ENCODE assay signal across 25 cellular contexts in the genomic region with DNA sequence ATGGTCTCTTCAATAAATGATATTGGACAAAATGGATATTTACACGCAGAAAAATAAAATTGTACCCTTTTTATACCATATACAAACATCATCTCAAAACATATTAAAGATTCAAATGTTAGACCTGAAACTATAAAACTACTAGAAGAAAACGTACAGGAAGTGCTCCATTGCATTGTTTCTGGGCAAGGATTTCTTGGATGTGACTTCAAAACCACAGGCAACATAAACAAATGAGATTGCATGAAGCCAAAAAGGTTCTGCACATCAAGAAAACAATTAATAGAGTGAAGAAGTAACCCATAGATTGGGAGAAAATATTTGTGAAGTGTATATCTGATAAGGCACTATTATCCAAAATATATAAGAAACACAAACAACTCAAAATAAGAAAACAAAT.
"Had no signal": no experiment of that assay in that cellular context is flagged by ENCODE, and none has a peak within 500 bp of the region (broad histone marks: within the 10 kb centered on the region; RNA-seq: fewer than 3 reads in every experiment).

No MANE protein-coding gene starts in this region.

- ATAC-seq: activated CD8-positive, alpha-beta memory T cell treated with anti-CD3 and anti-CD28 coated beads, Interleukin-2, amount 10 ng/mL, durations not matched to agents 7 days and 5 days; activated naive CD4-positive, alpha-beta T cell treated with anti-CD3 and anti-CD28 coated beads, Interleukin-2, amount 50 U/mL, for 72 hours; activated naive CD8-positive, alpha-beta T cell treated with anti-CD3 and anti-CD28 coated beads, Interleukin-2, amount 50 U/mL, for 24 hours; WTC11 had no signal

- H3K36me3 ChIP-seq: ascending aorta, Peyer's patch, SJSA1 had no signal

- H3K27ac ChIP-seq: ascending aorta, Peyer's patch, RWPE1, SJSA1 had no signal

- H3K4me3 ChIP-seq: ascending aorta, Peyer's patch, SJSA1 had no signal

- DNase-seq: activated CD4-positive, alpha-beta T cell treated with anti-CD3 and anti-CD28 coated beads, Interleukin-2, amount 10 ng/mL, durations not matched to agents 24 days and 14 days; activated CD4-positive, alpha-beta T cell treated with anti-CD3 and anti-CD28 coated beads, Interleukin-2, amount 50 U/mL, for 48 hours; activated CD4-positive, CD25-positive, alpha-beta regulatory T cell treated with anti-CD3 and anti-CD28 coated beads, Interleukin-2, amount 50 U/mL, for 72 hours; activated CD8-positive, alpha-beta memory T cell treated with anti-CD3 and anti-CD28 coated beads, Interleukin-2, amount 10 ng/mL, durations not matched to agents 7 days and 5 days; activated effector memory CD4-positive, alpha-beta T cell treated with anti-CD3 and anti-CD28 coated beads, Interleukin-2, amount 50 U/mL, for 16 hours; activated naive CD4-positive, alpha-beta T cell treated with Interleukin-2 at 50 U/mL for 16 hours; activated naive CD8-positive, alpha-beta T cell treated with anti-CD3 and anti-CD28 coated beads, Interleukin-2, amount 50 U/mL, for 24 hours; activated T-cell treated with anti-CD3 and anti-CD28 coated beads, Interleukin-2, amount 50 U/mL, for 24 hours; amniotic stem cell; central memory CD4-positive, alpha-beta T cell; Kasumi-1; KBM-7; NCI-H1048; NCI-H1417; NCI-H1694; NCI-H2029; NCI-H446; NCI-H524; Peyer's patch; SHP77 had no signal

- H3K4me1 ChIP-seq: ascending aorta, Peyer's patch had no signal

- H3K27me3 ChIP-seq: ascending aorta, Peyer's patch, SJSA1 had no signal

- H3K9me3 ChIP-seq: ascending aorta, Peyer's patch, SJSA1 had no signal
